7 cellular contexts compared by ENCODE assay signal in the genomic region with DNA sequence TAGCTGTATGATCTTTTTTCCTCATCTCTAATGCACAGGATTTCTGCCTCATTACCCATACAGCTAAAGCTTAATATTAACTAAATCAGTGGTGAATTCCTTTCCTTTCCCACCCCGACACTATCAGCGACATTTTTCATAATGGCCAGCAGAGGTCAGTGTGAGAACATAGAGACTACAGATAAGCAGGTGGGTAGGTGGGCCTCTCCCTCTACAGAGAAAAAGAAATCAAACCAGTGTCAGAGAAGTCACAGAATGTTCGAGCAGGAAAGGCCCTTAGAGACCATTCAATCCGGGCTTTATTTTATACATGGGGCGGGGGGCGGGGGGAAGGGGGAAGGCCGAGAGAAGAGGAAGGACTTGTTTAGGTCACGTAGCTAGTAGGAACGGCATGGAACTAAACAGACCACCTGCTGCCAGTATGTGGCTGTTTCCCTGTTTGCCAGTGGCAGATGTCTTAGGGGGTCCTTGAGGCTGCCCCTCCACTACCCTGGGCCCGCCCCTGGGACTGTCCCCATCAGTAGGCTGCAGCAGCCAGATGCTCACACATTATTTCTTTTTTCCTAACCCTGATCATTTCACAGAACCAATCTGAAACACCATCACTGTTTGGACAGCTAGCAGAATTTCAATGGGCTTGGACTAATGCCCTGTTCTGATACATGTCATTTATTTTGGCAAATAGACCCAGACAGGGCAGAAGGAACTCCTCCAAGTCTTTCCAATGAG.
DNase-seq lines count a peak whose midpoint lies in the region; ATAC-seq, FAIRE-seq and TF ChIP-seq lines count a peak whose summit lies in the region.

No MANE protein-coding gene starts in this region.

- DNase-seq in GM03348 (ENCODE audit: low spot score) (peak; percentile 30), GM23248 (peak; percentile 40), NCI-H1930 (lab: John Stamatoyannopoulos, UW) (peak; percentile 30 to 38), astrocyte of the cerebellum (ENCODE audit: low read depth) (peak; percentile 68), kidney (no peak)
- no peak for DNase-seq in activated CD8-positive, alpha-beta memory T cell treated with anti-CD3 and anti-CD28 coated beads, Interleukin-2, amount 10 ng/mL, durations not matched to agents 7 days and 5 days

- no peak overlapping the region for H3K4me3 Mint-ChIP-seq in activated CD8-positive, alpha-beta memory T cell treated with anti-CD3 and anti-CD28 coated beads, Interleukin-2, amount 10 ng/mL, durations not matched to agents 7 days and 5 days

- no peak for ATAC-seq in activated CD8-positive, alpha-beta memory T cell treated with anti-CD3 and anti-CD28 coated beads, Interleukin-2, amount 10 ng/mL, durations not matched to agents 7 days and 5 days
- no peak for ATAC-seq in HG03565 (IDR thresholded peaks at IDR 0.05; ENCODE audit: unreplicated experiment)

- in situ Hi-C loops in GM23248 (cut with MboI) (loop anchor here (10.0 kb wide), 1 partner anchor 310 kb away; no protein-coding TSS in a partner anchor), astrocyte of the cerebellum (cut with HindIII; ENCODE audit: low sequenced_read_pairs) (no loop called here)

- H3K4me1 Mint-ChIP-seq in activated CD8-positive, alpha-beta memory T cell treated with anti-CD3 and anti-CD28 coated beads, Interleukin-2, amount 10 ng/mL, durations not matched to agents 7 days and 5 days: no peaks in the 10 kb centered on the region

- peak; percentile 82 for FAIRE-seq in kidney (lab: Jason Lieb, UNC)

- H3K9me2 ChIP-seq in GM23248 (ENCODE audit: insufficient read depth): no peaks in the 10 kb centered on the region

- no peaks in the 10 kb centered on the region for H3K27me3 ChIP-seq in GM23248 (replicated peaks; ENCODE audit: insufficient read depth)

- H3K9me3 ChIP-seq in GM23248 (ENCODE audit: low read depth) (no peaks in the 10 kb centered on the region), kidney (ENCODE audit: control insufficient read depth in 1 of 2, low read length in 2 of 2) (no peaks in the 10 kb centered on the region)

- H3K36me3 ChIP-seq in GM23248 (ENCODE audit: low read depth): no peaks in the 10 kb centered on the region
- no peaks in the 10 kb centered on the region for H3K36me3 ChIP-seq in kidney (ENCODE audit: control insufficient read depth in 1 of 2, insufficient read depth in 2 of 2, low read length in 2 of 2)

- H3K27ac ChIP-seq in GM23248 (no peak overlapping the region), kidney (ENCODE audit: low read depth in 2 of 2, low read length in 2 of 2) (no peak overlapping the region)

- H3K36me3 Mint-ChIP-seq in activated CD8-positive, alpha-beta memory T cell treated with anti-CD3 and anti-CD28 coated beads, Interleukin-2, amount 10 ng/mL, durations not matched to agents 7 days and 5 days: no peaks in the 10 kb centered on the region

- H3K4me2 ChIP-seq in GM23248 (ENCODE audit: unreplicated experiment): no peak overlapping the region

- H3K27ac Mint-ChIP-seq in activated CD8-positive, alpha-beta memory T cell treated with anti-CD3 and anti-CD28 coated beads, Interleukin-2, amount 10 ng/mL, durations not matched to agents 7 days and 5 days: no peak overlapping the region

- WGBS in GM23248 (ENCODE audit: low coverage in 1 of 2, low lambda C conversion rate in 2 of 2, missing lambda C conversion rate in 2 of 2), 2 experiments: 8 to 14% methylated on average over 2 to 10 of the region's 10 CpGs

- H3K79me2 ChIP-seq in GM23248 (ENCODE audit: insufficient read depth): no peaks in the 10 kb centered on the region

- peaks cover 2% of the 10 kb centered on the region for H3K27me3 Mint-ChIP-seq in activated CD8-positive, alpha-beta memory T cell treated with anti-CD3 and anti-CD28 coated beads, Interleukin-2, amount 10 ng/mL, durations not matched to agents 7 days and 5 days

- H3K9me3 Mint-ChIP-seq in activated CD8-positive, alpha-beta memory T cell treated with anti-CD3 and anti-CD28 coated beads, Interleukin-2, amount 10 ng/mL, durations not matched to agents 7 days and 5 days (ENCODE audit: low read depth): no peaks in the 10 kb centered on the region

- CTCF ChIA-PET in activated CD8-positive, alpha-beta memory T cell treated with anti-CD3 and anti-CD28 coated beads, Interleukin-2, amount 10 ng/mL, durations not matched to agents 7 days and 5 days (lab: Charles Lee): interaction anchor here (0.8 to 1.0 kb wide), 2 partner anchors 9 to 35 kb away, joined by 3 read pairs; no protein-coding TSS in a partner anchor

- H2AFZ ChIP-seq in GM23248: no peak overlapping the region

- H3F3A ChIP-seq in GM23248 (ENCODE audit: insufficient read depth): no peaks in the 10 kb centered on the region

- H3K4me3 ChIP-seq in GM23248 (no peak overlapping the region), astrocyte of the cerebellum (ENCODE audit: low read depth, low read length) (no peak overlapping the region), kidney (ENCODE audit: low read length in 2 of 2) (no peak overlapping the region)

- H3K4me1 ChIP-seq in GM23248 (ENCODE audit: insufficient read depth): no peaks in the 10 kb centered on the region
- H3K4me1 ChIP-seq in kidney (ENCODE audit: control insufficient read depth in 1 of 2, insufficient read depth in 1 of 2, low read depth in 1 of 2, low read length in 2 of 2): peaks cover 0 to 3% of the 10 kb centered on the region in 2 donors

- H4K20me1 ChIP-seq in GM23248 (ENCODE audit: insufficient read depth): no peaks in the 10 kb centered on the region

- H3K9ac ChIP-seq in GM23248 (no peak overlapping the region), kidney (ENCODE audit: low read length in 2 of 2) (no peak overlapping the region)

- TF ChIP-seq CTCF in astrocyte of the cerebellum (IDR thresholded peaks at IDR 0.05; ENCODE audit: low read depth, low read length, missing control alignments) (peak; percentile 51), kidney (IDR thresholded peaks at IDR 0.05; ENCODE audit: borderline replicate concordance, extremely low read depth, insufficient read depth) (peak; percentile 40)

- intact Hi-C loops in kidney (cut with DNase I): no loop called here

Comparison
In these comparisons a context has a peak if more than half of its experiments do, and no peak if none do; other contexts are left out.
1. DNase-seq: peak in GM03348 (single experiment), GM23248 (single experiment), NCI-H1930 (2 of 2) and astrocyte of the cerebellum (single experiment); none in kidney (single experiment) and activated CD8-positive, alpha-beta memory T cell treated with anti-CD3 and anti-CD28 coated beads, Interleukin-2, amount 10 ng/mL, durations not matched to agents 7 days and 5 days (single experiment).